ENCODE assay signal across 27 cellular contexts in the genomic region with DNA sequence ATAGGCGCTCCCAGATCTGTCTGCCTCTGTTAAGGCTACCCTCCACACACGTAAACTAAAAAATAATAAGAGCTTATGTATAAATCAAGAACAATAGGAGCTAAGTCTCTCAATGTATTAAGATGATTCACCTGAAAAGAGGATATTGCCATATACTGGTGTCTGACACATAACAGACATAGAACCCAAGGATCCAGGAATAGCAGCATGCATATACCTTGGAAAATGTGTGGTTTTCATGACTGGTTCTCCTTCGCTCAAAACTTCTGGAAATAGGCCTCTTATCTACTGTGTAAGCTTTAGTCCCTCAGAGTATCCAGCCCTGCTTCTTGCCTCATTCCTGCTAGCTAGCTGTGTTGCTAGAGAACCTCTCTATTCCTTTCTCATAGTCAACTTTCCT.
DNase-seq lines count a peak whose midpoint lies in the region; ATAC-seq, FAIRE-seq and TF ChIP-seq lines count a peak whose summit lies in the region.
"Had no signal": no experiment of that assay in that cellular context is flagged by ENCODE, and none has a peak within 500 bp of the region (broad histone marks: within the 10 kb centered on the region; RNA-seq: fewer than 3 reads in every experiment).

No MANE protein-coding gene starts in this region.

- H3K27ac Mint-ChIP-seq in astrocyte (ENCODE audit: unreplicated experiment), result no peak overlapping the region
- H3K27ac Mint-ChIP-seq: CD14-positive monocyte; CD4-positive, alpha-beta memory T cell; CD4-positive, CD25-positive, alpha-beta regulatory T cell; CD8-positive, alpha-beta memory T cell had no signal

- H3K9ac ChIP-seq in PC-3 (ENCODE audit: low read length), result no peak overlapping the region
- H3K9ac ChIP-seq in astrocyte (ENCODE audit: low read length), result no peak overlapping the region
- H3K9ac ChIP-seq: BLaER1 had no signal

- H3K36me3 ChIP-seq in PC-3 (ENCODE audit: low read depth, low read length), result no peaks in the 10 kb centered on the region
- no peaks in the 10 kb centered on the region for H3K36me3 ChIP-seq in astrocyte (ENCODE audit: insufficient read depth, low read length)
- H3K36me3 ChIP-seq: BE2C, BLaER1 had no signal

- H3K4me1 ChIP-seq in PC-3 (ENCODE audit: insufficient read depth, low read length) (peaks cover 7% of the 10 kb centered on the region), astrocyte (ENCODE audit: insufficient read depth, low read length) (peaks cover 8% of the 10 kb centered on the region)
- H3K4me1 ChIP-seq: BE2C, BLaER1 had no signal

- H3K27me3 Mint-ChIP-seq in astrocyte (ENCODE audit: low read depth, unreplicated experiment), result no peaks in the 10 kb centered on the region
- H3K27me3 Mint-ChIP-seq: CD4-positive, alpha-beta memory T cell; CD4-positive, CD25-positive, alpha-beta regulatory T cell; CD8-positive, alpha-beta memory T cell had no signal

- TF ChIP-seq CTCF in PC-3 (conservative IDR thresholded peaks at IDR 0.05; ENCODE audit: low read depth, low read length) (no peak), astrocyte (IDR thresholded peaks at IDR 0.05; ENCODE audit: insufficient read depth, low read depth, low read length) (no peak), epithelial cell of esophagus (IDR thresholded peaks at IDR 0.05; ENCODE audit: insufficient read depth, low read depth, low read length, missing control alignments) (no peak)

- no peaks in the 10 kb centered on the region for H3K9me3 Mint-ChIP-seq in astrocyte (ENCODE audit: unreplicated experiment)

- ATAC-seq in PC-3, result no peak
- ATAC-seq in Right ventricle myocardium superior (ENCODE audit: poor library complexity), result no peak
- ATAC-seq: GM12878 had no signal

- peak; percentile 3 for DNase-seq in PC-3
- DNase-seq in astrocyte (ENCODE audit: low read depth), result peak; percentile 12
- peak; percentile 0 for DNase-seq in epithelial cell of esophagus (ENCODE audit: low read depth)
- no peak for DNase-seq in NCI-H1105 (lab: John Stamatoyannopoulos, UW)
- DNase-seq in mucosa of gallbladder (ENCODE audit: low spot score), result no peak
- DNase-seq in Right ventricle myocardium superior, result no peak
- DNase-seq: 8988T; ACHN; BE2C; C1 segment of cervical spinal cord; CD4-positive, alpha-beta memory T cell; CD4-positive, CD25-positive, alpha-beta regulatory T cell; CD8-positive, alpha-beta memory T cell; COR-L47; DMS 273 treated with DMSO at 0.1 percent for 48 hours; DMS153; DMS53; DMS79; DND-41; EL; GDM1 had no signal

- H4K20me1 ChIP-seq in PC-3 (ENCODE audit: low read length), result no peaks in the 10 kb centered on the region
- no peaks in the 10 kb centered on the region for H4K20me1 ChIP-seq in astrocyte (ENCODE audit: insufficient read depth, low read length)
- H4K20me1 ChIP-seq: BLaER1 had no signal

- H3K27ac ChIP-seq in PC-3 (ENCODE audit: low read length) (no peak overlapping the region), astrocyte (ENCODE audit: low read depth, low read length) (peak overlapping the region; percentile 50)
- H3K27ac ChIP-seq: BLaER1 had no signal

- BruUV-seq in PC-3 (replicated peaks; lab: Mats Ljungman, UMichigan), result no TSS peak

- POLR2A ChIA-PET in PC-3 (lab: Charles Lee; ENCODE audit: unreplicated experiment), result no interaction called here

- H3K4me2 ChIP-seq in PC-3 (ENCODE audit: low read length), result no peak overlapping the region
- H3K4me2 ChIP-seq in astrocyte (ENCODE audit: low read length), result peak overlapping the region; percentile 15
- H3K4me2 ChIP-seq: BLaER1 had no signal

- no peak overlapping the region for H3K4me3 Mint-ChIP-seq in astrocyte (ENCODE audit: unreplicated experiment)
- H3K4me3 Mint-ChIP-seq: CD14-positive monocyte; CD4-positive, alpha-beta memory T cell; CD4-positive, CD25-positive, alpha-beta regulatory T cell; CD8-positive, alpha-beta memory T cell had no signal

- FAIRE-seq in astrocyte (lab: Jason Lieb, UNC), result peak; percentile 23
- FAIRE-seq: A204.1, GM12878, GM12892, GM18507 had no signal

- H3F3A ChIP-seq in PC-3 (ENCODE audit: low read length, unreplicated experiment), result no peaks in the 10 kb centered on the region

- no peaks in the 10 kb centered on the region for H3K9me2 ChIP-seq in PC-3 (replicated peaks; ENCODE audit: low read length)

- H3K4me3 ChIP-seq in PC-3 (ENCODE audit: low read length) (no peak overlapping the region), astrocyte (ENCODE audit: insufficient read depth, low read depth, low read length) (no peak overlapping the region), epithelial cell of esophagus (ENCODE audit: low read length) (no peak overlapping the region)
- H3K4me3 ChIP-seq: BLaER1, GM12878 had no signal

- no peaks in the 10 kb centered on the region for H3K9me3 ChIP-seq in PC-3 (ENCODE audit: low read length)
- H3K9me3 ChIP-seq in astrocyte (ENCODE audit: insufficient read depth, low read depth, low read length), result no peaks in the 10 kb centered on the region
- H3K9me3 ChIP-seq: BE2C, BLaER1 had no signal

- H3K4me1 Mint-ChIP-seq in astrocyte (ENCODE audit: low read depth, unreplicated experiment), result no peaks in the 10 kb centered on the region
- H3K4me1 Mint-ChIP-seq: CD14-positive monocyte; CD4-positive, alpha-beta memory T cell; CD4-positive, CD25-positive, alpha-beta regulatory T cell; CD8-positive, alpha-beta memory T cell had no signal

- intact Hi-C loops in PC-3 (cut with micrococcal nuclease), result no loop called here
- intact Hi-C loops in Right ventricle myocardium superior (cut with DNase I), result no loop called here

- no peaks in the 10 kb centered on the region for H3K79me2 ChIP-seq in PC-3 (ENCODE audit: low read length)
- no peaks in the 10 kb centered on the region for H3K79me2 ChIP-seq in astrocyte (ENCODE audit: insufficient read depth, low read length)

- no peaks in the 10 kb centered on the region for H3K27me3 ChIP-seq in PC-3 (ENCODE audit: low read length)
- H3K27me3 ChIP-seq in astrocyte (ENCODE audit: insufficient read depth, low read length), result no peaks in the 10 kb centered on the region
- H3K27me3 ChIP-seq: BE2C had no signal

- no peaks in the 10 kb centered on the region for H3K36me3 Mint-ChIP-seq in astrocyte (ENCODE audit: low read depth, unreplicated experiment)
- H3K36me3 Mint-ChIP-seq: CD14-positive monocyte; CD4-positive, alpha-beta memory T cell; CD4-positive, CD25-positive, alpha-beta regulatory T cell; CD8-positive, alpha-beta memory T cell had no signal

- H2AFZ ChIP-seq in PC-3 (ENCODE audit: low read length) (no peak overlapping the region), astrocyte (ENCODE audit: low read depth, low read length) (no peak overlapping the region)

- CTCF ChIA-PET in PC-3 (lab: Charles Lee), result no interaction called here

Comparison
In these comparisons a context has a peak if more than half of its experiments do, and no peak if none do; other contexts are left out.
1. DNase-seq: peak in PC-3 (single experiment), astrocyte (single experiment) and epithelial cell of esophagus (single experiment); none in NCI-H1105 (single experiment), mucosa of gallbladder (single experiment) and Right ventricle myocardium superior (single experiment).